19 cellular contexts compared by ENCODE assay signal in genomic region chr7:88102686-88103085, GRCh38.
A peak's percentile ranks its signal among the peaks of the same experiment; 100 is the strongest.
DNase-seq lines count a peak whose midpoint lies in the region; ATAC-seq and TF ChIP-seq lines count a peak whose summit lies in the region.
"Had no signal": no experiment of that assay in that cellular context is flagged by ENCODE, and none has a peak within 500 bp of the region (broad histone marks: within the 10 kb centered on the region; RNA-seq: fewer than 3 reads in every experiment).

No MANE protein-coding gene starts in this region.

- H3K36me3 ChIP-seq in mucosa of descending colon (ENCODE audit: low read depth): no peaks in the 10 kb centered on the region
- H3K36me3 ChIP-seq: BLaER1 treated with 17β-estradiol and CSF1 and Interleukin-3, amounts not matched to agents 10 nM and 100 nM had no signal

- DNase-seq in DMS 273 treated with DMSO at 0.1 percent for 48 hours (lab: John Stamatoyannopoulos, UW) (peak; percentile 24), NCI-H146 (lab: John Stamatoyannopoulos, UW) (peak; percentile 31), NCI-H69 (lab: John Stamatoyannopoulos, UW) (peak; percentile 82), mucosa of descending colon (no peak), progenitor cell of endocrine pancreas (ENCODE audit: low spot score, unreplicated experiment) (no peak), activated gamma-delta T cell (lab: John Stamatoyannopoulos, UW) (no peak), WTC11 (ENCODE audit: low spot score) (no peak)
- DNase-seq: AML-193; CD4-positive, alpha-beta T cell; COR-L47; DMS79 treated with DMSO at 0.1 percent for 48 hours; GF-D8; HCEC 1CT; NCI-H1048; NCI-H187; NCI-H2227 treated with DMSO at 0.1 percent for 48 hours; NCI-H748 treated with DMSO at 0.1 percent for 48 hours; SIG-M5 had no signal

- H3K9me3 Mint-ChIP-seq in progenitor cell of endocrine pancreas (ENCODE audit: low read depth) (no peaks in the 10 kb centered on the region), WTC11 (0 out of 2 replicates have a peak, but pooled peaks cover 2% of the 10 kb centered on the region)
- H3K9me3 Mint-ChIP-seq: CD4-positive, alpha-beta T cell had no signal

- no peaks in the 10 kb centered on the region for H3K27me3 Mint-ChIP-seq in progenitor cell of endocrine pancreas
- H3K27me3 Mint-ChIP-seq in WTC11 (ENCODE audit: low read depth): no peaks in the 10 kb centered on the region
- H3K27me3 Mint-ChIP-seq: CD4-positive, alpha-beta T cell had no signal

- no peak overlapping the region for H3K27ac Mint-ChIP-seq in progenitor cell of endocrine pancreas
- H3K27ac Mint-ChIP-seq in WTC11: no peak overlapping the region
- H3K27ac Mint-ChIP-seq: CD4-positive, alpha-beta T cell had no signal

- no peaks in the 10 kb centered on the region for H3K4me1 Mint-ChIP-seq in progenitor cell of endocrine pancreas (ENCODE audit: low read depth)
- H3K4me1 Mint-ChIP-seq in WTC11: peaks cover 31% of the 10 kb centered on the region

- no peak overlapping the region for H3K4me3 Mint-ChIP-seq in progenitor cell of endocrine pancreas (ENCODE audit: low read depth)
- no peak overlapping the region for H3K4me3 Mint-ChIP-seq in WTC11
- H3K4me3 Mint-ChIP-seq: CD4-positive, alpha-beta T cell had no signal

- TF ChIP-seq CTCF in mucosa of descending colon (IDR thresholded peaks at IDR 0.05) (no peak), progenitor cell of endocrine pancreas (IDR thresholded peaks at IDR 0.05; ENCODE audit: unreplicated experiment) (no peak), WTC11 (IDR thresholded peaks at IDR 0.05) (no peak)

- no peak overlapping the region for H3K4me3 ChIP-seq in mucosa of descending colon
- H3K4me3 ChIP-seq: BLaER1 treated with 17β-estradiol and CSF1 and Interleukin-3, amounts not matched to agents 10 nM and 100 nM had no signal

- no peaks in the 10 kb centered on the region for H3K4me1 ChIP-seq in mucosa of descending colon (ENCODE audit: low read depth)

- ATAC-seq in mucosa of descending colon (peak; percentile 51), WTC11 (no peak)

- intact Hi-C loops in mucosa of descending colon (cut with DNase I, micrococcal nuclease): no loop called here

- POLR2A ChIA-PET in WTC11 (lab: Charles Lee): no interaction called here

- CTCF ChIA-PET in WTC11 (lab: Charles Lee): no interaction called here

- H3K9me3 ChIP-seq in mucosa of descending colon: no peaks in the 10 kb centered on the region

- H3K36me3 Mint-ChIP-seq in progenitor cell of endocrine pancreas (ENCODE audit: insufficient read depth): no peaks in the 10 kb centered on the region
- H3K36me3 Mint-ChIP-seq in WTC11: no peaks in the 10 kb centered on the region

TF ChIP-seq in WTC11, 78 proteins besides CTCF, POLR2A, EP300 and RAD21:
- no peak for TF ChIP-seq CDX4 (CRISPR knock-in tag; IDR thresholded peaks at IDR 0.05; ENCODE audit: borderline replicate concordance)
- TF ChIP-seq GRHL2 (CRISPR knock-in tag; IDR thresholded peaks at IDR 0.05; ENCODE audit: insufficient replicate concordance, severe bottlenecking): no peak
- no peak for TF ChIP-seq NR2C2 (CRISPR knock-in tag; IDR thresholded peaks at IDR 0.05)
- no peak for TF ChIP-seq ATF6 (CRISPR knock-in tag; IDR thresholded peaks at IDR 0.05)
- TF ChIP-seq ETV6 (CRISPR knock-in tag; IDR thresholded peaks at IDR 0.05): no peak
- TF ChIP-seq EMX1 (CRISPR knock-in tag; IDR thresholded peaks at IDR 0.05): no peak

Comparison
In these comparisons a context has a peak if more than half of its experiments do, and no peak if none do; other contexts are left out.
1. DNase-seq: peak in DMS 273 treated with DMSO at 0.1 percent for 48 hours (single experiment), NCI-H146 (single experiment) and NCI-H69 (single experiment); none in mucosa of descending colon (0 of 3), progenitor cell of endocrine pancreas (single experiment), activated gamma-delta T cell (single experiment) and WTC11 (single experiment).